Comparison of ENCODE assay signal across 8 cellular contexts in the genomic region with DNA sequence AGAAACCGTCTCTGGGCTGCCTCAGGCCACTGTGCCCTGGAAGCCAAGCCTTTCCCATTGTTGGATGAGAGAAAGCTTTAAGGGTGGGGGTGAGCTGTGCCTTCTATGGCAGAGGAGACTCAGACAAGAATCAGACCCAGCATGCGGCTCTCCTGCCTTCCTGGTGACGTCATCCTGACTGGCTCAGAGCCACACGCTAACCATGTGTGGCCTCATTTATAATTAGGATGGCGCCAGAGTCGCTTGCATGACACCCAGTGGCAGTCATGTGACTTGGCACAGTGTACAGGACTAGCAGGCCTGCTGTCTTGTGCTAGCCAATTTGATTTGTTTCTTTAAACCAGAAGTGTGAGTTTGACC.
DNase-seq lines count a peak whose midpoint lies in the region; ATAC-seq and TF ChIP-seq lines count a peak whose summit lies in the region.

No MANE protein-coding gene starts in this region.

- ATAC-seq in GM21390 (IDR thresholded peaks at IDR 0.05; ENCODE audit: unreplicated experiment) (no peak), HG03135 (IDR thresholded peaks at IDR 0.05; ENCODE audit: unreplicated experiment) (no peak), GM21381 (IDR thresholded peaks at IDR 0.05; ENCODE audit: unreplicated experiment) (no peak)

- peak; percentile 5 for TF ChIP-seq CTCF in retinal pigment epithelial cell (conservative IDR thresholded peaks at IDR 0.05; ENCODE audit: low read depth, low read length)

- no peak overlapping the region for H3K4me3 ChIP-seq in retinal pigment epithelial cell (ENCODE audit: low read length)

- peak; percentile 76 for DNase-seq in ELF-1 (ENCODE audit: low read depth, low spot score)
- DNase-seq in NCI-H2107 (lab: John Stamatoyannopoulos, UW), result peak; percentile 82
- peak; percentile 98 for DNase-seq in astrocyte of the hippocampus (ENCODE audit: low read depth, low spot score)
- DNase-seq in hepatic stellate cell (ENCODE audit: low spot score), result peak; percentile 92
- peak; percentile 84 for DNase-seq in retinal pigment epithelial cell (ENCODE audit: low read depth)
